In genomic region chr10:23610626-23611307, GRCh38 we compare ENCODE assay signal across 17 cellular contexts.
"Had no signal": no experiment of that assay in that cellular context is flagged by ENCODE, and none has a peak within 500 bp of the region (broad histone marks: within the 10 kb centered on the region; RNA-seq: fewer than 3 reads in every experiment).

No MANE protein-coding gene starts in this region.

- H3K27me3 Mint-ChIP-seq: activated CD4-positive, alpha-beta memory T cell treated with anti-CD3 and anti-CD28 coated beads for 36 hours; activated naive CD8-positive, alpha-beta T cell treated with anti-CD3 and anti-CD28 coated beads for 36 hours; activated T-helper 17 cell treated with anti-CD3 and anti-CD28 coated beads, Interleukin-2, amount 50 U/mL, for 72 hours; effector memory CD8-positive, alpha-beta T cell had no signal

- H3K27ac Mint-ChIP-seq: activated CD4-positive, alpha-beta memory T cell treated with anti-CD3 and anti-CD28 coated beads for 36 hours; activated naive CD8-positive, alpha-beta T cell treated with anti-CD3 and anti-CD28 coated beads for 36 hours; activated T-helper 17 cell treated with anti-CD3 and anti-CD28 coated beads, Interleukin-2, amount 50 U/mL, for 72 hours; effector memory CD8-positive, alpha-beta T cell; natural killer cell; T-helper 17 cell had no signal

- H3K9me3 ChIP-seq: body of pancreas, tibial nerve had no signal

- H3K9me3 Mint-ChIP-seq: activated CD4-positive, alpha-beta memory T cell treated with anti-CD3 and anti-CD28 coated beads for 36 hours; activated naive CD8-positive, alpha-beta T cell treated with anti-CD3 and anti-CD28 coated beads for 36 hours; natural killer cell had no signal

- H3K4me3 ChIP-seq: body of pancreas, tibial nerve had no signal

- FAIRE-seq: urothelium cell line had no signal

- H3K27ac ChIP-seq: body of pancreas, tibial nerve, WERI-Rb-1 had no signal

- H3K4me1 ChIP-seq: body of pancreas had no signal

- H3K36me3 ChIP-seq: tibial nerve, WERI-Rb-1 had no signal

- H3K4me3 Mint-ChIP-seq: activated CD4-positive, alpha-beta memory T cell treated with anti-CD3 and anti-CD28 coated beads for 36 hours; activated naive CD8-positive, alpha-beta T cell treated with anti-CD3 and anti-CD28 coated beads for 36 hours; activated T-helper 17 cell treated with anti-CD3 and anti-CD28 coated beads, Interleukin-2, amount 50 U/mL, for 72 hours; effector memory CD8-positive, alpha-beta T cell; natural killer cell; T-helper 17 cell had no signal

- H3K4me1 Mint-ChIP-seq: activated T-helper 17 cell treated with anti-CD3 and anti-CD28 coated beads, Interleukin-2, amount 50 U/mL, for 72 hours; natural killer cell; T-helper 17 cell had no signal

- DNase-seq: activated CD4-positive, alpha-beta memory T cell treated with anti-CD3 and anti-CD28 coated beads for 36 hours; activated naive CD4-positive, alpha-beta T cell; activated naive CD8-positive, alpha-beta T cell treated with anti-CD3 and anti-CD28 coated beads for 36 hours; amygdala; body of pancreas; caudate nucleus; effector memory CD8-positive, alpha-beta T cell; natural killer cell; posterior cingulate gyrus; stimulated activated CD4-positive, alpha-beta T cell treated with anti-CD3 and anti-CD28 coated beads, Interleukin-2, amount 100 ng/mL, for 24 hours; stimulated activated naive CD4-positive, alpha-beta T cell treated with Interleukin-2 at 50 U/mL for 16 hours; substantia nigra; T-helper 17 cell; WERI-Rb-1 had no signal

- ATAC-seq: activated T-helper 17 cell treated with anti-CD3 and anti-CD28 coated beads, Interleukin-2, amount 50 U/mL, for 72 hours; body of pancreas; effector memory CD8-positive, alpha-beta T cell; natural killer cell; T-helper 17 cell had no signal

- H3K36me3 Mint-ChIP-seq: activated CD4-positive, alpha-beta memory T cell treated with anti-CD3 and anti-CD28 coated beads for 36 hours; activated naive CD8-positive, alpha-beta T cell treated with anti-CD3 and anti-CD28 coated beads for 36 hours; natural killer cell had no signal

- H3K27me3 ChIP-seq: body of pancreas, tibial nerve had no signal
